ENCODE assay signal across 10 cellular contexts in the genomic region with DNA sequence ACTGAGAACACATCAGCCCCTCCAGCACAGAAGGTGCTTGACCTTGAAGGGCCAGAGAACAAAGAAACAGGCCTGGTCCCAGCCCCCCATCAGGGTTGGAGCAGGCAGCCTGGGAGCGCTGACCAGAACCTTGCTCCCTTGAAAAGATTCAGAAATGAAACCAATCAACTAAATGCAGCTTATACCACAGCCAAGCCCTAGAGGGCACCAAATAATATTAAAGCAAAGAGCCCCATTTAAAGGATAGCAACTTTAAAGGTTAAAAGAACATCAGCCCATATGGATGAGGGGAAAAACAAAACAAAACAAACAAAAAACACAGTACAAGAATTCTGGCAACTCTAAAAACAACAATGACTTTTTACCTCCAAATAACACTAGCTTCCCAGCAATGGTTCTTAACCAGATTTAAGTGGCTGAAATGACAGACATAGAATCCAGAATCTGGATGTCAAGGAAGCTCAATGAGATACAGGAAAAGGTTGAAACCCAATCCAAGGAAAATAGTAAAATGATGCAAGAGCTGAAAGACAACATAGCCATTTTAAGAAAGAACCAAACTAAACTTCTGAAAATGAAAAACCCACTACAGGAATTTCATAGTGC.
DNase-seq lines count a peak whose midpoint lies in the region; ATAC-seq, FAIRE-seq and TF ChIP-seq lines count a peak whose summit lies in the region.
"Had no signal": no experiment of that assay in that cellular context is flagged by ENCODE, and none has a peak within 500 bp of the region (broad histone marks: within the 10 kb centered on the region; RNA-seq: fewer than 3 reads in every experiment).

No MANE protein-coding gene starts in this region.

- no TSS peak for BruUV-seq in A673 (replicated peaks; lab: Mats Ljungman, UMichigan)

- H3K36me3 ChIP-seq in A673 (ENCODE audit: insufficient read depth, low read length, poor library complexity, severe bottlenecking): no peaks in the 10 kb centered on the region

- no peaks in the 10 kb centered on the region for H3K27me3 ChIP-seq in A673 (replicated peaks; ENCODE audit: insufficient read depth, low read depth, low read length, poor library complexity)

- H3K9me3 ChIP-seq in A673 (ENCODE audit: low read depth, low read length, poor library complexity, severe bottlenecking): peaks cover 16% of the 10 kb centered on the region

- peak; percentile 45 for TF ChIP-seq CTCF in A673 (conservative IDR thresholded peaks at IDR 0.05; ENCODE audit: low read depth, low read length)

- intact Hi-C loops in A673 (cut with micrococcal nuclease; ENCODE audit: unreplicated experiment): no loop called here

- no peak overlapping the region for H3K27ac ChIP-seq in A673 (ENCODE audit: low read depth, low read length, poor library complexity, severe bottlenecking)
- H3K27ac ChIP-seq: SK-N-MC had no signal

- DNase-seq in A673 (ENCODE audit: low spot score): peak; percentile 9
- DNase-seq in SHP77 (lab: John Stamatoyannopoulos, UW): peak; percentile 24 to 28
- DNase-seq in DMS153 (lab: John Stamatoyannopoulos, UW): no peak
- no peak for DNase-seq in GDM1 (lab: John Stamatoyannopoulos, UW)
- DNase-seq: foreskin melanocyte had no signal

- POLR2A ChIA-PET in A673 (lab: Charles Lee; ENCODE audit: low non-redundant PET): no interaction called here

- no peak overlapping the region for H3K4me3 ChIP-seq in A673 (ENCODE audit: low read depth, low read length, poor library complexity, severe bottlenecking)
- H3K4me3 ChIP-seq: SK-N-MC had no signal

- ATAC-seq in GM18508 (IDR thresholded peaks at IDR 0.05; ENCODE audit: insufficient read depth, unreplicated experiment): peak; percentile 73
- ATAC-seq in GM19023 (IDR thresholded peaks at IDR 0.05; ENCODE audit: unreplicated experiment): no peak
- no peak for ATAC-seq in GM21381 (IDR thresholded peaks at IDR 0.05; ENCODE audit: unreplicated experiment)

- CTCF ChIA-PET in A673 (lab: Charles Lee): interaction anchor here (0.9 kb wide), 1 partner anchor 8 kb away, joined by 3 read pairs; no protein-coding TSS in a partner anchor

- FAIRE-seq in islet of Langerhans (lab: Jason Lieb, UNC): peak; percentile 70

- H3K4me1 ChIP-seq in A673 (ENCODE audit: insufficient read depth, low read length, poor library complexity, severe bottlenecking): no peaks in the 10 kb centered on the region

Comparison
In these comparisons a context has a peak if more than half of its experiments do, and no peak if none do; other contexts are left out.
1. DNase-seq: peak in A673 (single experiment) and SHP77 (2 of 2); none in DMS153 (single experiment) and GDM1 (single experiment).